ENCODE assay signal across 19 cellular contexts in genomic region chr1:71561206-71561605, GRCh38.
DNase-seq lines count a peak whose midpoint lies in the region; ATAC-seq, FAIRE-seq and TF ChIP-seq lines count a peak whose summit lies in the region.
"Had no signal": no experiment of that assay in that cellular context is flagged by ENCODE, and none has a peak within 500 bp of the region (broad histone marks: within the 10 kb centered on the region; RNA-seq: fewer than 3 reads in every experiment).

No MANE protein-coding gene starts in this region.

- FAIRE-seq in kidney (lab: Jason Lieb, UNC), result no peak
- FAIRE-seq: A549, D721Med, G401.6 had no signal

- peaks cover 0 to 28% of the 10 kb centered on the region in 2 donors for H3K4me1 ChIP-seq in thoracic aorta (ENCODE audit: control insufficient read depth in 1 of 2, low read depth in 2 of 2)
- no peaks in the 10 kb centered on the region for H3K4me1 ChIP-seq in kidney (ENCODE audit: control insufficient read depth in 1 of 2, insufficient read depth in 1 of 2, low read depth in 1 of 2, low read length in 2 of 2)
- H3K4me1 ChIP-seq: A549 had no signal

- H3K9ac ChIP-seq in kidney (ENCODE audit: low read length in 2 of 2), result no peak overlapping the region

- ATAC-seq in SK-N-SH treated with all-trans-retinoic acid at 6 μM for 48 hours, result peak; percentile 49
- ATAC-seq in thoracic aorta (ENCODE audit: insufficient number of reproducible peaks, low FRiP score, low read depth), result no peak
- no peak for ATAC-seq in T-helper 17 cell
- ATAC-seq: A549, Panc1 had no signal

- intact Hi-C loops in kidney (cut with DNase I), result no loop called here

- no peaks in the 10 kb centered on the region for H3K27me3 ChIP-seq in thoracic aorta (replicated peaks; ENCODE audit: insufficient read depth)

- H3K4me3 ChIP-seq in thoracic aorta, result peak overlapping the region; percentile 29
- no peak overlapping the region for H3K4me3 ChIP-seq in kidney (ENCODE audit: low read length in 2 of 2)
- H3K4me3 ChIP-seq: A549 had no signal

- peak overlapping the region; percentile 40 to 45 for H3K27ac ChIP-seq in thoracic aorta
- no peak overlapping the region for H3K27ac ChIP-seq in kidney (ENCODE audit: low read depth in 2 of 2, low read length in 2 of 2)
- H3K27ac ChIP-seq: A549, C4-2B had no signal

- TF ChIP-seq CTCF in thoracic aorta (IDR thresholded peaks at IDR 0.05) (no peak), kidney (IDR thresholded peaks at IDR 0.05; ENCODE audit: borderline replicate concordance, extremely low read depth, insufficient read depth) (no peak)

- H3K4me3 Mint-ChIP-seq in T-helper 17 cell, result no peak overlapping the region
- H3K4me3 Mint-ChIP-seq: H9 had no signal

- H3K9me3 ChIP-seq in thoracic aorta (no peaks in the 10 kb centered on the region), kidney (ENCODE audit: control insufficient read depth in 1 of 2, low read length in 2 of 2) (no peaks in the 10 kb centered on the region), T-helper 17 cell (ENCODE audit: control insufficient read depth, low read length, poor library complexity, severe bottlenecking) (no peaks in the 10 kb centered on the region)
- H3K9me3 ChIP-seq: A549 had no signal

- H3K4me1 Mint-ChIP-seq in T-helper 17 cell, result no peaks in the 10 kb centered on the region
- H3K4me1 Mint-ChIP-seq: H9 had no signal

- no peak overlapping the region for H3K27ac Mint-ChIP-seq in T-helper 17 cell
- H3K27ac Mint-ChIP-seq: H9 had no signal

- no peaks in the 10 kb centered on the region for H3K27me3 Mint-ChIP-seq in T-helper 17 cell

- peak; percentile 7 for DNase-seq in EL
- peak; percentile 14 for DNase-seq in fibroblast of peridontal ligament (ENCODE audit: extremely low read depth)
- no peak for DNase-seq in thoracic aorta (ENCODE audit: low spot score)
- no peak for DNase-seq in AG08396 (ENCODE audit: low spot score)
- no peak for DNase-seq in kidney
- no peak for DNase-seq in T-helper 17 cell
- DNase-seq: DMS79, H9, KBM-7, NCI-H1417, NCI-H2029, NCI-H345, NCI-H524 treated with DMSO at 0.1 percent for 48 hours had no signal

- H3K36me3 Mint-ChIP-seq in T-helper 17 cell (ENCODE audit: low read depth), result no peaks in the 10 kb centered on the region

- no peaks in the 10 kb centered on the region for H3K36me3 ChIP-seq in thoracic aorta
- H3K36me3 ChIP-seq in kidney (ENCODE audit: control insufficient read depth in 1 of 2, insufficient read depth in 2 of 2, low read length in 2 of 2), result no peaks in the 10 kb centered on the region

TF ChIP-seq in SK-N-SH treated with all-trans-retinoic acid at 6 μM for 48 hours, 23 proteins besides CTCF, POLR2A, EP300 and RAD21:
- TF ChIP-seq ZFP30 (CRISPR knock-in tag; IDR thresholded peaks at IDR 0.05) (no peak), BACH2 (CRISPR knock-in tag; IDR thresholded peaks at IDR 0.05; ENCODE audit: borderline replicate concordance) (no peak), TOX (CRISPR knock-in tag; IDR thresholded peaks at IDR 0.05; ENCODE audit: borderline replicate concordance) (no peak), ZFP3 (CRISPR knock-in tag; IDR thresholded peaks at IDR 0.05) (no peak), TSHZ2 (CRISPR knock-in tag; IDR thresholded peaks at IDR 0.05) (no peak), ISL1 (CRISPR knock-in tag; IDR thresholded peaks at IDR 0.05) (peak; percentile 49)

Comparison
In these comparisons a context has a peak if more than half of its experiments do, and no peak if none do; other contexts are left out.
1. DNase-seq: peak in EL (single experiment) and fibroblast of peridontal ligament (single experiment); none in thoracic aorta (single experiment), AG08396 (single experiment), kidney (single experiment) and T-helper 17 cell (0 of 3).
2. H3K27ac ChIP-seq: peak in thoracic aorta (2 of 2); none in kidney (0 of 2).